Comparison of ENCODE assay signal across 10 cellular contexts in genomic region chr1:197911857-197912696, GRCh38. TPM values are rescaled to one million over a fixed set of nuclear protein-coding genes. Genes with fewer than 3 reads are reported as not detected.
A peak's percentile ranks its signal among the peaks of the same experiment; 100 is the strongest.
DNase-seq lines count a peak whose midpoint lies in the region; ATAC-seq and TF ChIP-seq lines count a peak whose summit lies in the region.
"Had no signal": no experiment of that assay in that cellular context is flagged by ENCODE, and none has a peak within 500 bp of the region (broad histone marks: within the 10 kb centered on the region; RNA-seq: fewer than 3 reads in every experiment).

No MANE protein-coding gene starts in this region.

- H3K27me3 Mint-ChIP-seq in WTC11 (ENCODE audit: low read depth), result peaks cover 100% of the 10 kb centered on the region

- CTCF ChIA-PET in WTC11 (lab: Charles Lee), result interaction anchor here (0.7 to 1.6 kb wide), 4 partner anchors 8 to 512 kb away, joined by 3 to 6 read pairs (median 4); partner anchors contain the start of gene C1orf53

- no peaks in the 10 kb centered on the region for H3K36me3 ChIP-seq in iPS-15b (ENCODE audit: control insufficient read depth, insufficient read depth, low read length)
- no peaks in the 10 kb centered on the region for H3K36me3 ChIP-seq in upper lobe of left lung
- H3K36me3 ChIP-seq in transverse colon, result no peaks in the 10 kb centered on the region
- H3K36me3 ChIP-seq: SJSA1 had no signal

- no peak for TF ChIP-seq POLR2A in upper lobe of left lung (IDR thresholded peaks at IDR 0.05)
- no peak for TF ChIP-seq POLR2A in transverse colon (IDR thresholded peaks at IDR 0.05)

- TF ChIP-seq CTCF in WTC11 (IDR thresholded peaks at IDR 0.05) (no peak), upper lobe of left lung (IDR thresholded peaks at IDR 0.05) (no peak), transverse colon (IDR thresholded peaks at IDR 0.05) (no peak)

- H3K4me1 Mint-ChIP-seq in WTC11, result peaks cover 82% of the 10 kb centered on the region

- TF ChIP-seq EP300 in upper lobe of left lung (IDR thresholded peaks at IDR 0.05) (no peak), transverse colon (IDR thresholded peaks at IDR 0.05; ENCODE audit: low read depth) (no peak)

- H3K4me3 ChIP-seq in iPS-15b (ENCODE audit: low read depth, low read length), result peak overlapping the region; percentile 48
- H3K4me3 ChIP-seq in upper lobe of left lung, result peak overlapping the region in 3 of 4 donors; percentile 17 to 27 (median 24)
- H3K4me3 ChIP-seq in transverse colon, result peak overlapping the region in 1 of 4 donors; percentile 25
- H3K4me3 ChIP-seq: SJSA1 had no signal

- H3K27me3 ChIP-seq in iPS-15b (ENCODE audit: control insufficient read depth, insufficient read depth, low read length) (peaks cover 100% of the 10 kb centered on the region), upper lobe of left lung (peaks cover 2 to 73% (median 61%) of the 10 kb centered on the region in 4 donors), transverse colon (peaks cover 100% of the 10 kb centered on the region)

- POLR2A ChIA-PET in WTC11 (lab: Charles Lee), result no interaction called here

- H3K4me3 Mint-ChIP-seq in WTC11, result peak overlapping the region; percentile 82

- no peaks in the 10 kb centered on the region for H3K36me3 Mint-ChIP-seq in WTC11

- no peaks in the 10 kb centered on the region for H3K9me3 Mint-ChIP-seq in WTC11

- intact Hi-C loops in transverse colon (cut with DNase I; ENCODE audit: low total_unique reads), result no loop called here

- peak; percentile 18 to 32 for DNase-seq in stimulated activated CD4-positive, alpha-beta T cell treated with anti-CD3 and anti-CD28 coated beads, Interleukin-2, amount 100 ng/mL, for 24 hours
- DNase-seq in stimulated activated CD4-positive, alpha-beta T cell treated with anti-CD3 and anti-CD28 coated beads, Interleukin-1b, Interleukin-23, amount 100 ng/mL, for 48 hours, result no peak
- DNase-seq in WTC11 (ENCODE audit: low spot score), result peak; percentile 54
- peak in 1 of 2 donors; percentile 79 for DNase-seq in upper lobe of left lung
- no peak for DNase-seq in mesenteric fat pad (ENCODE audit: low spot score)
- no peak for DNase-seq in transverse colon
- DNase-seq: nucleus accumbens had no signal

- H3K4me1 ChIP-seq in iPS-15b (ENCODE audit: control insufficient read depth, insufficient read depth, low read length) (peaks cover 33% of the 10 kb centered on the region), upper lobe of left lung (peaks cover 44 to 67% (median 49%) of the 10 kb centered on the region in 4 donors), transverse colon (peaks cover 19 to 60% (median 39%) of the 10 kb centered on the region in 4 donors)

- no peak overlapping the region for H3K9ac ChIP-seq in iPS-15b (ENCODE audit: low read depth, low read length)

- in situ Hi-C loops in transverse colon (cut with MboI; ENCODE audit: low pct_ligation_motif_present in 1 of 4, low pct_unique_long_range_greater_than_20kb in 1 of 4, low sequenced_read_pairs in 3 of 4), result no loop called here

- no peaks in the 10 kb centered on the region for H3K9me3 ChIP-seq in iPS-15b (ENCODE audit: control insufficient read depth, insufficient read depth, low read length)
- no peaks in the 10 kb centered on the region for H3K9me3 ChIP-seq in upper lobe of left lung
- no peaks in the 10 kb centered on the region for H3K9me3 ChIP-seq in transverse colon
- H3K9me3 ChIP-seq: SJSA1 had no signal

- H3K27ac ChIP-seq in upper lobe of left lung (no peak overlapping the region), transverse colon (no peak overlapping the region)
- H3K27ac ChIP-seq: SJSA1 had no signal

- WGBS in upper lobe of left lung, 2 donors, result 2 to 3% methylated on average over 33 to 45 of the region's 46 CpGs
- 2 to 3% methylated on average over 6 to 41 of the region's 46 CpGs for WGBS in transverse colon (ENCODE audit: low coverage in 1 of 2), 2 donors

- ATAC-seq in WTC11 (peak; percentile 0; the same call in 1 of the 2 replicates), upper lobe of left lung (ENCODE audit: low FRiP score in 2 of 2) (peak in 1 of 2 donors; percentile 28), HG03196 (IDR thresholded peaks at IDR 0.05; ENCODE audit: unreplicated experiment) (no peak)

- H3K27ac Mint-ChIP-seq in WTC11, result no peak overlapping the region

TF ChIP-seq in WTC11, 78 proteins besides CTCF, POLR2A, EP300 and RAD21:
- TF ChIP-seq NR1H2 (CRISPR knock-in tag; IDR thresholded peaks at IDR 0.05), result no peak
- TF ChIP-seq HMGXB4 (CRISPR knock-in tag; IDR thresholded peaks at IDR 0.05), result no peak

RNA-seq across cellular contexts. Expression of gene LHX9, which starts 5.1 kb away (rescaled TPM):
- total RNA-seq in WTC11 (2021), result not detected in 3 replicates
- total RNA-seq in upper lobe of left lung, result 1 to 10 TPM in 3 of 6 donors, under 1 TPM in 3; under 0.01 to 6.7 (median 1.5) TPM
- total RNA-seq in mesenteric fat pad, result not detected
- not detected for total RNA-seq in transverse colon

RNA-seq across cellular contexts. Expression of gene C1orf53, which starts 9.6 kb away (rescaled TPM):
- total RNA-seq in WTC11 (2021) (0.33 to 0.89 TPM (median 0.73 TPM) in 3 replicates), upper lobe of left lung (1 to 10 TPM in 4 of 6 donors, not detected in 2; 2.5 to 9.9 (median 7.2) TPM), mesenteric fat pad (1.7 TPM), transverse colon (1 to 10 TPM in 2 of 4 donors, not detected in 2; 2.5 to 7.0 TPM)

Comparison
In these comparisons a context has a peak if more than half of its experiments do, and no peak if none do; other contexts are left out.
1. DNase-seq: peak in stimulated activated CD4-positive, alpha-beta T cell treated with anti-CD3 and anti-CD28 coated beads, Interleukin-2, amount 100 ng/mL, for 24 hours (2 of 2) and WTC11 (single experiment); none in stimulated activated CD4-positive, alpha-beta T cell treated with anti-CD3 and anti-CD28 coated beads, Interleukin-1b, Interleukin-23, amount 100 ng/mL, for 48 hours (single experiment), mesenteric fat pad (single experiment) and transverse colon (single experiment).